8 cellular contexts compared by ENCODE assay signal in the genomic region with DNA sequence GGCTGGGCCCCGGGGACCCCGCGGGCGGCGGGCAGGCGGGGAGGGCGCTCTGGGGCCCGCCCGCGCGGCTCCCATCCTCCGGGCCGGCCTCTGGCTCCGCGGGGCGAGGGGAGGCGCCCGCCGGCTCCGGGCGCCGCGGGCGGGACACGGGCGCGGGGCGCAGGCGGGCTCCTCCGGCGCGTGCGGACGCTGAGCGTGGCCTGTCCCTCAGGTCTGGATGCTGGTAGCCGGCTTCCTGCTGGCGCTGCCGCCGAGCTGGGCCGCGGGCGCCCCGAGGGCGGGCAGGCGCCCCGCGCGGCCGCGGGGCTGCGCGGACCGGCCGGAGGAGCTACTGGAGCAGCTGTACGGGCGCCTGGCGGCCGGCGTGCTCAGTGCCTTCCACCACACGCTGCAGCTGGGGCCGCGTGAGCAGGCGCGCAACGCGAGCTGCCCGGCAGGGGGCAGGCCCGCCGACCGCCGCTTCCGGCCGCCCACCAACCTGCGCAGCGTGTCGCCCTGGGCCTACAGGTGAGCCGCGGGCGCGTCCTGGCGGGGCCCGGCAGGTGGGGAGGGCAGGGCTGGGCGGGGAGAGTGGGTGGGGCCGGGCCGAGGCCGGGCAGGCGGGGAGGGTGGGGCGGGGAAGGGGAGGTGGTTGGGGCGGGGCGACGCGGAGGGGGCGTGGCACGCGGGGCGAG. TPM values are rescaled to one million over a fixed set of nuclear protein-coding genes. Genes with fewer than 3 reads are reported as not detected.
DNase-seq lines count a peak whose midpoint lies in the region; ATAC-seq and TF ChIP-seq lines count a peak whose summit lies in the region.

No MANE protein-coding gene starts in this region.

- CTCF ChIA-PET in BJ (lab: Yijun Ruan, JAX): interaction anchor here (0.6 to 4.5 kb wide), 14 partner anchors 11 to 769 kb away, joined by 3 to 18 read pairs (median 3); no protein-coding TSS in a partner anchor
- CTCF ChIA-PET in activated CD4-positive, alpha-beta memory T cell treated with anti-CD3 and anti-CD28 coated beads, Interleukin-2, amount 10 ng/mL, durations not matched to agents 7 days and 5 days (lab: Charles Lee): interaction anchor here (0.6 to 2.9 kb wide), 15 partner anchors 10 to 717 kb away, joined by 3 to 16 read pairs (median 4); a partner anchor contains a TSS

- TF ChIP-seq CTCF in BJ (IDR thresholded peaks at IDR 0.05; ENCODE audit: insufficient read depth, low read depth, low read length) (peak; percentile 52), mesothelial cell of epicardium (IDR thresholded peaks at IDR 0.05; ENCODE audit: unreplicated experiment) (peak; percentile 54)

- no peak overlapping the region for H3K27ac Mint-ChIP-seq in activated CD4-positive, alpha-beta memory T cell treated with anti-CD3 and anti-CD28 coated beads, Interleukin-2, amount 10 ng/mL, durations not matched to agents 7 days and 5 days
- no peak overlapping the region for H3K27ac Mint-ChIP-seq in effector memory CD8-positive, alpha-beta T cell
- no peak overlapping the region for H3K27ac Mint-ChIP-seq in mesothelial cell of epicardium

- peaks cover 41% of the 10 kb centered on the region for H3K27me3 Mint-ChIP-seq in activated CD4-positive, alpha-beta memory T cell treated with anti-CD3 and anti-CD28 coated beads, Interleukin-2, amount 10 ng/mL, durations not matched to agents 7 days and 5 days
- H3K27me3 Mint-ChIP-seq in effector memory CD8-positive, alpha-beta T cell: peaks cover 15 to 19% of the 10 kb centered on the region in 2 donors
- H3K27me3 Mint-ChIP-seq in mesothelial cell of epicardium (ENCODE audit: low read depth): peaks cover 4% of the 10 kb centered on the region

- no peaks in the 10 kb centered on the region for H3K36me3 Mint-ChIP-seq in activated CD4-positive, alpha-beta memory T cell treated with anti-CD3 and anti-CD28 coated beads, Interleukin-2, amount 10 ng/mL, durations not matched to agents 7 days and 5 days (ENCODE audit: low read depth)
- H3K36me3 Mint-ChIP-seq in effector memory CD8-positive, alpha-beta T cell (ENCODE audit: insufficient read depth): peaks cover 3% of the 10 kb centered on the region
- no peaks in the 10 kb centered on the region for H3K36me3 Mint-ChIP-seq in mesothelial cell of epicardium

- DNase-seq in BJ (ENCODE audit: low read depth) (no peak), NCI-H69 (lab: John Stamatoyannopoulos, UW) (peak; percentile 87), mesothelial cell of epicardium (ENCODE audit: low spot score in 2 of 2, unreplicated experiment in 2 of 2) (peak; percentile 74 to 85)
- peak; percentile 77 for DNase-seq in activated CD4-positive, alpha-beta memory T cell treated with anti-CD3 and anti-CD28 coated beads, Interleukin-2, amount 10 ng/mL, durations not matched to agents 7 days and 5 days
- DNase-seq in effector memory CD8-positive, alpha-beta T cell: peak; percentile 70 to 78 (median 74)
- DNase-seq in stimulated activated CD8-positive, alpha-beta memory T cell treated with anti-CD3 and anti-CD28 coated beads, Interleukin-2, amount 100 ng/mL, for 1 hour (ENCODE audit: low read depth in 2 of 2): peak; percentile 41 to 55

- peaks cover 14% of the 10 kb centered on the region for H3K4me1 Mint-ChIP-seq in activated CD4-positive, alpha-beta memory T cell treated with anti-CD3 and anti-CD28 coated beads, Interleukin-2, amount 10 ng/mL, durations not matched to agents 7 days and 5 days
- H3K4me1 Mint-ChIP-seq in effector memory CD8-positive, alpha-beta T cell (ENCODE audit: low read depth in 2 of 2): peaks cover 6 to 7% of the 10 kb centered on the region in 2 donors
- H3K4me1 Mint-ChIP-seq in mesothelial cell of epicardium: peaks cover 25% of the 10 kb centered on the region

- H3K9me3 Mint-ChIP-seq in activated CD4-positive, alpha-beta memory T cell treated with anti-CD3 and anti-CD28 coated beads, Interleukin-2, amount 10 ng/mL, durations not matched to agents 7 days and 5 days: no peaks in the 10 kb centered on the region
- no peaks in the 10 kb centered on the region for H3K9me3 Mint-ChIP-seq in effector memory CD8-positive, alpha-beta T cell
- no peaks in the 10 kb centered on the region for H3K9me3 Mint-ChIP-seq in mesothelial cell of epicardium

- ATAC-seq in GM18907 (IDR thresholded peaks at IDR 0.05; ENCODE audit: unreplicated experiment): peak; percentile 91
- ATAC-seq in HG03097 (IDR thresholded peaks at IDR 0.05; ENCODE audit: low FRiP score, unreplicated experiment): peak; percentile 90
- ATAC-seq in effector memory CD8-positive, alpha-beta T cell (replicated peaks): peak; percentile 93

- POLR2A ChIA-PET in BJ (lab: Charles Lee): no interaction called here
- POLR2A ChIA-PET in activated CD4-positive, alpha-beta memory T cell treated with anti-CD3 and anti-CD28 coated beads, Interleukin-2, amount 10 ng/mL, durations not matched to agents 7 days and 5 days (lab: Charles Lee): interaction anchor here (1.0 to 4.1 kb wide), 2 partner anchors 69 to 178 kb away, joined by 3 to 16 read pairs; a partner anchor contains a TSS

- H3K4me3 Mint-ChIP-seq in activated CD4-positive, alpha-beta memory T cell treated with anti-CD3 and anti-CD28 coated beads, Interleukin-2, amount 10 ng/mL, durations not matched to agents 7 days and 5 days: no peak overlapping the region
- peak overlapping the region; percentile 68 to 75 for H3K4me3 Mint-ChIP-seq in effector memory CD8-positive, alpha-beta T cell
- H3K4me3 Mint-ChIP-seq in mesothelial cell of epicardium: no peak overlapping the region

- H3K4me3 ChIP-seq in BJ (ENCODE audit: low read depth, low read length): peak overlapping the region; percentile 45

- no peaks in the 10 kb centered on the region for H3K27me3 ChIP-seq in BJ (ENCODE audit: control insufficient read depth, insufficient read depth, low read length)

- no peaks in the 10 kb centered on the region for H3K36me3 ChIP-seq in BJ (ENCODE audit: control insufficient read depth, insufficient read depth, low read length)

RNA-seq across cellular contexts. Expression of a gene that starts 0.4 kb away (rescaled TPM):
- 0.47 and 0.48 TPM in 2 replicates for polyA plus RNA-seq in BJ (2011; rRNA removed)
- polyA minus RNA-seq in BJ (2011; rRNA and poly(A)+ RNA removed): 0.09 and 0.26 TPM in 2 replicates
- not detected for total RNA-seq in activated CD4-positive, alpha-beta memory T cell treated with anti-CD3 and anti-CD28 coated beads, Interleukin-2, amount 10 ng/mL, durations not matched to agents 7 days and 5 days
- 5.4 to 6.2 TPM (median 5.9 TPM) in 3 replicates for total RNA-seq in mesothelial cell of epicardium

Comparison
In these comparisons a context has a peak if more than half of its experiments do, and no peak if none do; other contexts are left out.
1. H3K4me3 Mint-ChIP-seq: peak in effector memory CD8-positive, alpha-beta T cell (2 of 2); none in activated CD4-positive, alpha-beta memory T cell treated with anti-CD3 and anti-CD28 coated beads, Interleukin-2, amount 10 ng/mL, durations not matched to agents 7 days and 5 days (single experiment) and mesothelial cell of epicardium (single experiment).
2. Peak in every context shown above with its lines, with median percentiles within 50 percentile points of each other: ATAC-seq.